14 cellular contexts compared by ENCODE assay signal in the genomic region with DNA sequence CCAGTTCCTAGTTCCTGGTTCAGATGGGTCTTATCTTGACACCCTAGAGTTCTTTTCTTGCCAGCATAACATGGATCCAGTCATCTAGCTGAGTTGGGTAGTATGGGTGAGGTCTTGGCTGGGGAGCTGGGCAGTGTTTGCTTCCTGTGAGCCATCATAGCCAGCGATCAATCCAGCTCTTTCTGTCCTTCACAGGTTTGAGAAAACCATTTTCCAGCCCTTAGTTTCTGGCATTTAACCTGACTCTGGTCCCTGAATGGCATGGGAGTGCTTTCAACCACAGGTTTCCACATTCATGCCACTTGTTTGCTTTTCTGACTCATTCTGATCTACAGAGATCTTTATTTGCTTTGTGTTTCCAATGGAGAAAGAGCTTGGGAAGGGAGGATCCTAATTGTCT. TPM values are rescaled to one million over a fixed set of nuclear protein-coding genes. Genes with fewer than 3 reads are reported as not detected.
DNase-seq lines count a peak whose midpoint lies in the region; ATAC-seq and TF ChIP-seq lines count a peak whose summit lies in the region.
"Had no signal": no experiment of that assay in that cellular context is flagged by ENCODE, and none has a peak within 500 bp of the region (broad histone marks: within the 10 kb centered on the region; RNA-seq: fewer than 3 reads in every experiment).

No MANE protein-coding gene starts in this region.

- no peak for TF ChIP-seq POLR2A in body of pancreas (IDR thresholded peaks at IDR 0.05)

- H3K4me3 ChIP-seq in body of pancreas (no peak overlapping the region), mucosa of stomach (ENCODE audit: low read length) (peak overlapping the region; percentile 12)
- H3K4me3 ChIP-seq: neural progenitor cell, skin epidermis had no signal

- H3K36me3 Mint-ChIP-seq in activated CD4-positive, alpha-beta memory T cell treated with anti-CD3 and anti-CD28 coated beads, Interleukin-2, amount 10 ng/mL, durations not matched to agents 7 days and 5 days (ENCODE audit: low read depth): no peaks in the 10 kb centered on the region
- H3K36me3 Mint-ChIP-seq: CD8-positive, alpha-beta T cell; neural progenitor cell had no signal

- H3K4me1 Mint-ChIP-seq in activated CD4-positive, alpha-beta memory T cell treated with anti-CD3 and anti-CD28 coated beads, Interleukin-2, amount 10 ng/mL, durations not matched to agents 7 days and 5 days: peaks cover 2% of the 10 kb centered on the region
- H3K4me1 Mint-ChIP-seq: neural progenitor cell had no signal

- DNase-seq in Daoy (ENCODE audit: low read depth): peak; percentile 36
- DNase-seq in NCI-H146 treated with DMSO at 0.1 percent for 48 hours (lab: John Stamatoyannopoulos, UW; ENCODE audit: unreplicated experiment): peak; percentile 20
- DNase-seq in body of pancreas: peak; percentile 55 to 82 (median 68)
- DNase-seq in activated CD4-positive, alpha-beta memory T cell treated with anti-CD3 and anti-CD28 coated beads, Interleukin-2, amount 10 ng/mL, durations not matched to agents 7 days and 5 days: no peak
- DNase-seq: amygdala; CD8-positive, alpha-beta T cell; Right ventricle myocardium superior had no signal

- H3K36me3 ChIP-seq in body of pancreas (replicated peaks in 1 of 2; ENCODE audit: insufficient read depth in 1 of 2, low read depth in 2 of 2): no peaks in the 10 kb centered on the region
- no peaks in the 10 kb centered on the region for H3K36me3 ChIP-seq in mucosa of stomach (ENCODE audit: control insufficient read depth, insufficient read depth, low read length)
- H3K36me3 ChIP-seq: neural progenitor cell had no signal

- no peak overlapping the region for H3K4me3 Mint-ChIP-seq in activated CD4-positive, alpha-beta memory T cell treated with anti-CD3 and anti-CD28 coated beads, Interleukin-2, amount 10 ng/mL, durations not matched to agents 7 days and 5 days
- H3K4me3 Mint-ChIP-seq: CD8-positive, alpha-beta T cell; neural progenitor cell had no signal

- no peaks in the 10 kb centered on the region for H3K27me3 Mint-ChIP-seq in activated CD4-positive, alpha-beta memory T cell treated with anti-CD3 and anti-CD28 coated beads, Interleukin-2, amount 10 ng/mL, durations not matched to agents 7 days and 5 days

- peak; percentile 92 for ATAC-seq in body of pancreas
- no peak for ATAC-seq in HG02798 (IDR thresholded peaks at IDR 0.05; ENCODE audit: poor library complexity, unreplicated experiment)
- ATAC-seq in GM18520 (IDR thresholded peaks at IDR 0.05; ENCODE audit: unreplicated experiment): no peak
- ATAC-seq: CD8-positive, alpha-beta T cell had no signal

- WGBS in body of pancreas, 2 donors: 27 to 39% methylated on average over 1 of the region's 1 CpG

- TF ChIP-seq CTCF in body of pancreas (IDR thresholded peaks at IDR 0.05): peak in 1 of 7 experiments; percentile 6

- H3K9me3 ChIP-seq in body of pancreas: no peaks in the 10 kb centered on the region
- H3K9me3 ChIP-seq in mucosa of stomach (ENCODE audit: control insufficient read depth, low read length): no peaks in the 10 kb centered on the region

- H3K9ac ChIP-seq in mucosa of stomach (ENCODE audit: low read length): no peak overlapping the region
- H3K9ac ChIP-seq: neural progenitor cell had no signal

- intact Hi-C loops in body of pancreas (cut with DNase I): no loop called here

- no peak overlapping the region for H3K27ac Mint-ChIP-seq in activated CD4-positive, alpha-beta memory T cell treated with anti-CD3 and anti-CD28 coated beads, Interleukin-2, amount 10 ng/mL, durations not matched to agents 7 days and 5 days
- H3K27ac Mint-ChIP-seq: CD8-positive, alpha-beta T cell; neural progenitor cell had no signal

- no peaks in the 10 kb centered on the region for H3K27me3 ChIP-seq in body of pancreas
- H3K27me3 ChIP-seq in mucosa of stomach (ENCODE audit: control insufficient read depth, insufficient read depth, low read length): no peaks in the 10 kb centered on the region
- H3K27me3 ChIP-seq: neural progenitor cell had no signal

- H3K9me3 Mint-ChIP-seq in activated CD4-positive, alpha-beta memory T cell treated with anti-CD3 and anti-CD28 coated beads, Interleukin-2, amount 10 ng/mL, durations not matched to agents 7 days and 5 days: no peaks in the 10 kb centered on the region

- H3K27ac ChIP-seq in body of pancreas: peak overlapping the region in 3 of 4 donors; percentile 59 to 81 (median 76)
- H3K27ac ChIP-seq: neural progenitor cell, skin epidermis had no signal

- POLR2A ChIA-PET in activated CD4-positive, alpha-beta memory T cell treated with anti-CD3 and anti-CD28 coated beads, Interleukin-2, amount 10 ng/mL, durations not matched to agents 7 days and 5 days (lab: Charles Lee): no interaction called here

- CTCF ChIA-PET in activated CD4-positive, alpha-beta memory T cell treated with anti-CD3 and anti-CD28 coated beads, Interleukin-2, amount 10 ng/mL, durations not matched to agents 7 days and 5 days (lab: Charles Lee): no interaction called here

- H3K4me1 ChIP-seq in body of pancreas (peaks cover 35% of the 10 kb centered on the region), mucosa of stomach (ENCODE audit: control insufficient read depth, insufficient read depth, low read length) (peaks cover 10% of the 10 kb centered on the region)
- H3K4me1 ChIP-seq: neural progenitor cell had no signal

RNA-seq across cellular contexts. Expression of gene SLC13A1, which starts 8.6 kb away (rescaled TPM):
- not detected in 2 replicates for total RNA-seq in Daoy (2014; rRNA removed; shearing (Covaris generic))
- total RNA-seq in body of pancreas: under 1 TPM in 1 of 2 donors, not detected in 1; under 0.01 TPM
- total RNA-seq in activated CD4-positive, alpha-beta memory T cell treated with anti-CD3 and anti-CD28 coated beads, Interleukin-2, amount 10 ng/mL, durations not matched to agents 7 days and 5 days: not detected
- total RNA-seq: CD8-positive, alpha-beta T cell; frontal cortex; Right ventricle myocardium superior; temporal lobe had no signal
